ENCODE assay signal across 9 cellular contexts in genomic region chr2:142286618-142287017, GRCh38.
DNase-seq lines count a peak whose midpoint lies in the region; ATAC-seq and TF ChIP-seq lines count a peak whose summit lies in the region.
"Had no signal": no experiment of that assay in that cellular context is flagged by ENCODE, and none has a peak within 500 bp of the region (broad histone marks: within the 10 kb centered on the region; RNA-seq: fewer than 3 reads in every experiment).

No MANE protein-coding gene starts in this region.

- H3K4me1 ChIP-seq in breast epithelium (no peaks in the 10 kb centered on the region), body of pancreas (no peaks in the 10 kb centered on the region), gastrocnemius medialis (no peaks in the 10 kb centered on the region)
- H3K4me1 ChIP-seq: BLaER1 treated with 17β-estradiol and CSF1 and Interleukin-3, amounts not matched to agents 10 nM and 100 nM had no signal

- H3K27ac Mint-ChIP-seq in MCF 10A (ENCODE audit: low read depth, unreplicated experiment): no peak overlapping the region

- H3K36me3 Mint-ChIP-seq in MCF 10A (ENCODE audit: insufficient read depth, unreplicated experiment): peaks cover 5% of the 10 kb centered on the region

- H3K4me3 ChIP-seq in breast epithelium (no peak overlapping the region), body of pancreas (no peak overlapping the region), gastrocnemius medialis (no peak overlapping the region)
- H3K4me3 ChIP-seq: BLaER1 treated with 17β-estradiol and CSF1 and Interleukin-3, amounts not matched to agents 10 nM and 100 nM had no signal

- intact Hi-C loops in MCF 10A (cut with micrococcal nuclease) (no loop called here), breast epithelium (cut with DNase I; ENCODE audit: low total_unique reads) (no loop called here), body of pancreas (cut with DNase I) (no loop called here), gastrocnemius medialis (cut with DNase I; ENCODE audit: low total_unique reads) (no loop called here)

- H3K27ac ChIP-seq in breast epithelium: no peak overlapping the region
- no peak overlapping the region for H3K27ac ChIP-seq in body of pancreas
- no peak overlapping the region for H3K27ac ChIP-seq in gastrocnemius medialis
- H3K27ac ChIP-seq: BLaER1 treated with 17β-estradiol and CSF1 and Interleukin-3, amounts not matched to agents 10 nM and 100 nM had no signal

- no peak overlapping the region for H3K4me3 Mint-ChIP-seq in MCF 10A (ENCODE audit: unreplicated experiment)

- 29 to 38% methylated on average over 7 of the region's 7 CpGs for WGBS in body of pancreas, 2 donors

- no peaks in the 10 kb centered on the region for H3K9me3 Mint-ChIP-seq in MCF 10A (ENCODE audit: unreplicated experiment)

- POLR2A ChIA-PET in MCF 10A (lab: Yijun Ruan, JAX): no interaction called here

- TF ChIP-seq CTCF in MCF 10A (IDR thresholded peaks at IDR 0.05; ENCODE audit: unreplicated experiment): peak; percentile 33
- no peak for TF ChIP-seq CTCF in breast epithelium (IDR thresholded peaks at IDR 0.05)
- TF ChIP-seq CTCF in body of pancreas (IDR thresholded peaks at IDR 0.05): peak; percentile 30 to 52 (median 35)
- TF ChIP-seq CTCF in gastrocnemius medialis (IDR thresholded peaks at IDR 0.05 in 4 of 5, conservative IDR thresholded peaks at IDR 0.05 in 1 of 5): no peak

- DNase-seq in MCF 10A (ENCODE audit: unreplicated experiment) (peak; percentile 47), breast epithelium (ENCODE audit: low spot score in 2 of 2) (no peak), body of pancreas (peak in 2 of 4 donors; percentile 21 to 27), gastrocnemius medialis (no peak), midbrain (lab: John Stamatoyannopoulos, UW) (no peak)
- DNase-seq in activated CD8-positive, alpha-beta memory T cell treated with anti-CD3 and anti-CD28 coated beads, Interleukin-2, amount 50 U/mL, for 4 hours: no peak

- no peaks in the 10 kb centered on the region for H3K27me3 Mint-ChIP-seq in MCF 10A (ENCODE audit: insufficient read depth, unreplicated experiment)

- ATAC-seq in HG03520 (IDR thresholded peaks at IDR 0.05; ENCODE audit: unreplicated experiment) (peak; percentile 70), body of pancreas (peak; percentile 38), gastrocnemius medialis (no peak), HG03139 (IDR thresholded peaks at IDR 0.05; ENCODE audit: unreplicated experiment) (no peak)

- in situ Hi-C loops in gastrocnemius medialis (cut with MboI; ENCODE audit: low sequenced_read_pairs in 4 of 4): no loop called here

- TF ChIP-seq POLR2A in breast epithelium (IDR thresholded peaks at IDR 0.05) (no peak), body of pancreas (IDR thresholded peaks at IDR 0.05) (no peak), gastrocnemius medialis (IDR thresholded peaks at IDR 0.05) (no peak)

- CTCF ChIA-PET in MCF 10A (lab: Yijun Ruan, JAX): no interaction called here

- H3K36me3 ChIP-seq in breast epithelium (no peaks in the 10 kb centered on the region), body of pancreas (replicated peaks in 1 of 2; ENCODE audit: insufficient read depth in 1 of 2, low read depth in 2 of 2) (no peaks in the 10 kb centered on the region), gastrocnemius medialis (no peaks in the 10 kb centered on the region)
- H3K36me3 ChIP-seq: BLaER1 treated with 17β-estradiol and CSF1 and Interleukin-3, amounts not matched to agents 10 nM and 100 nM had no signal

- H3K27me3 ChIP-seq in breast epithelium (no peaks in the 10 kb centered on the region), body of pancreas (no peaks in the 10 kb centered on the region), gastrocnemius medialis (no peaks in the 10 kb centered on the region)
- H3K27me3 ChIP-seq: BLaER1 treated with 17β-estradiol and CSF1 and Interleukin-3, amounts not matched to agents 10 nM and 100 nM had no signal

- H3K9me3 ChIP-seq in breast epithelium (no peaks in the 10 kb centered on the region), body of pancreas (no peaks in the 10 kb centered on the region), gastrocnemius medialis (no peaks in the 10 kb centered on the region)
- H3K9me3 ChIP-seq: BLaER1 treated with 17β-estradiol and CSF1 and Interleukin-3, amounts not matched to agents 10 nM and 100 nM had no signal

- no TSS peak for BruUV-seq in MCF 10A (replicated peaks; lab: Mats Ljungman, UMichigan)

- no peaks in the 10 kb centered on the region for H3K4me1 Mint-ChIP-seq in MCF 10A (ENCODE audit: insufficient read depth, unreplicated experiment)

Comparison
In these comparisons a context has a peak if more than half of its experiments do, and no peak if none do; other contexts are left out.
1. CTCF ChIP-seq: peak in MCF 10A (single experiment) and body of pancreas (7 of 7); none in breast epithelium (0 of 3) and gastrocnemius medialis (0 of 5).
2. ATAC-seq: peak in HG03520 (single experiment) and body of pancreas (single experiment); none in gastrocnemius medialis (0 of 2) and HG03139 (single experiment).